18 cellular contexts compared by ENCODE assay signal in the genomic region with DNA sequence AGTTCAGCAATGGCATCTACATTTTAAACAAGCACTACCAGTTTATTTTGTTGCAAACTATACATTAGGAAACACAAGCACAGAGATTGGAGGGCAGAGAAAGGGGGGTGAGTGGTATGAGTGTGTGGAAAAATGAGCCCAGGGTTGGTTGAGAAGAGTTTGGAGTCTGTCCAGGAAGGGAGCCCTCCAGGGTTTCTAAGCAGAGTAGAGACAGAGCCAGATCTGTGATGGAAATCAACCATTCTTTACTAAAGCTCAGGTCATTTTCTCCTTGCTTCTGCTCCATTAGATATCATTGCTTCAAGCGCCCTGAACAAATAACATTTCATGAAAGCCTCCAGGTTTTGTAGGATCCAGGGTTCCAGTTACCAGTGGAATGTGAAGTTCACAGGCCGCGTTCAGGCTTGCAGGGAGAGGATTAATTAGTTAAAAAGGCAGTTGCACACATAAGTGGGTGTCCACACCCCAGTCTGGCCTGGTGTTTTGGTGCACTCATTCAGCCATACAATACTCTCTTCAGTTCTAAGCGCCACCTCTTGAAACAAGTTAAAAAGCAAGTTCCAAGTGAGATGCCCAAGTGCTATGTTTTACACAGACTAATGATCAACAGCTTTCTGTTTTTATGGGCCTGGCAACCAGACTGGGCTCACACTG. TPM values are rescaled to one million over a fixed set of nuclear protein-coding genes. Genes with fewer than 3 reads are reported as not detected.
A peak's percentile ranks its signal among the peaks of the same experiment; 100 is the strongest.
DNase-seq lines count a peak whose midpoint lies in the region; ATAC-seq and TF ChIP-seq lines count a peak whose summit lies in the region.
"Had no signal": no experiment of that assay in that cellular context is flagged by ENCODE, and none has a peak within 500 bp of the region (broad histone marks: within the 10 kb centered on the region; RNA-seq: fewer than 3 reads in every experiment).

No MANE protein-coding gene starts in this region.

- H3K36me3 ChIP-seq in gastroesophageal sphincter (no peaks in the 10 kb centered on the region), stomach smooth muscle (ENCODE audit: control insufficient read depth in 2 of 2, insufficient read depth in 2 of 2, low read length in 2 of 2) (no peaks in the 10 kb centered on the region)
- H3K36me3 ChIP-seq: heart left ventricle, upper lobe of right lung, WERI-Rb-1 had no signal

- TF ChIP-seq POLR2A in gastroesophageal sphincter (IDR thresholded peaks at IDR 0.05), result no peak

- peak overlapping the region; percentile 65 to 93 (median 76) for H3K27ac ChIP-seq in gastroesophageal sphincter
- peak overlapping the region; percentile 69 for H3K27ac ChIP-seq in stomach smooth muscle (ENCODE audit: low read length)
- H3K27ac ChIP-seq: PC-9, upper lobe of right lung, WERI-Rb-1 had no signal

- no peaks in the 10 kb centered on the region for H3K9me3 ChIP-seq in gastroesophageal sphincter
- H3K9me3 ChIP-seq in stomach smooth muscle (ENCODE audit: control insufficient read depth in 2 of 2, low read length in 2 of 2), result no peaks in the 10 kb centered on the region
- H3K9me3 ChIP-seq: upper lobe of right lung had no signal

- no peak for TF ChIP-seq CTCF in gastroesophageal sphincter (IDR thresholded peaks at IDR 0.05)

- ATAC-seq in gastroesophageal sphincter (no peak), HG02981 (IDR thresholded peaks at IDR 0.05; ENCODE audit: unreplicated experiment) (no peak), GM21619 (IDR thresholded peaks at IDR 0.05; ENCODE audit: unreplicated experiment) (no peak)
- ATAC-seq: GM12878, heart left ventricle, left colon, upper lobe of right lung had no signal

- TF ChIP-seq EP300 in gastroesophageal sphincter (IDR thresholded peaks at IDR 0.05), result no peak

- H3K9ac ChIP-seq in stomach smooth muscle (ENCODE audit: low read length in 2 of 2), result peak overlapping the region in 1 of 2 donors; percentile 12

- DNase-seq in NCI-H2081 (lab: John Stamatoyannopoulos, UW) (peak; percentile 50 to 69), NCI-H2081 treated with DMSO at 0.1 percent for 48 hours (lab: John Stamatoyannopoulos, UW) (no peak), NCI-H69 (lab: John Stamatoyannopoulos, UW) (peak; percentile 62), GM19240 (ENCODE audit: insufficient read length, low spot score) (no peak)
- DNase-seq: CD4-positive, CD25-positive, alpha-beta regulatory T cell; heart left ventricle; left colon; NCI-H510A; PC-9; stimulated activated CD8-positive, alpha-beta memory T cell treated with anti-CD3 and anti-CD28 coated beads, Interleukin-4, amount 100 ng/mL, for 48 hours; SW 1271; upper lobe of right lung; WERI-Rb-1 had no signal

- 64 to 66% methylated on average over 3 to 4 of the region's 4 CpGs for WGBS in gastroesophageal sphincter (ENCODE audit: low coverage in 1 of 2), 2 donors

- H3K4me1 ChIP-seq in gastroesophageal sphincter, result peaks cover 0 to 37% (median 3%) of the 10 kb centered on the region in 3 donors
- peaks cover 20% of the 10 kb centered on the region for H3K4me1 ChIP-seq in stomach smooth muscle (ENCODE audit: control insufficient read depth, insufficient read depth, low read length)
- H3K4me1 ChIP-seq: heart left ventricle, upper lobe of right lung had no signal

- H3K4me3 ChIP-seq in gastroesophageal sphincter (no peak overlapping the region), stomach smooth muscle (ENCODE audit: low read length in 2 of 2) (no peak overlapping the region)
- H3K4me3 ChIP-seq: GM12878, heart left ventricle, PC-9, upper lobe of right lung had no signal

- H3K27me3 ChIP-seq in gastroesophageal sphincter (no peaks in the 10 kb centered on the region), stomach smooth muscle (ENCODE audit: control insufficient read depth in 1 of 2, insufficient read depth in 2 of 2, low read length in 2 of 2) (no peaks in the 10 kb centered on the region)
- H3K27me3 ChIP-seq: heart left ventricle, upper lobe of right lung had no signal

RNA-seq across cellular contexts. Expression of gene BOC, which starts 16.5 kb away (rescaled TPM):
- 100 to 1,000 TPM in 1 of 4 donors, 10 to 100 TPM in 3; 41.5 to 130 (median 73.9) TPM for total RNA-seq in gastroesophageal sphincter
- total RNA-seq: CD4-positive, CD25-positive, alpha-beta regulatory T cell; GM12878 had no signal

Comparison
In these comparisons a context has a peak if more than half of its experiments do, and no peak if none do; other contexts are left out.
1. DNase-seq: peak in NCI-H2081 (2 of 2) and NCI-H69 (single experiment); none in NCI-H2081 treated with DMSO at 0.1 percent for 48 hours (single experiment) and GM19240 (single experiment).